In the genomic region with DNA sequence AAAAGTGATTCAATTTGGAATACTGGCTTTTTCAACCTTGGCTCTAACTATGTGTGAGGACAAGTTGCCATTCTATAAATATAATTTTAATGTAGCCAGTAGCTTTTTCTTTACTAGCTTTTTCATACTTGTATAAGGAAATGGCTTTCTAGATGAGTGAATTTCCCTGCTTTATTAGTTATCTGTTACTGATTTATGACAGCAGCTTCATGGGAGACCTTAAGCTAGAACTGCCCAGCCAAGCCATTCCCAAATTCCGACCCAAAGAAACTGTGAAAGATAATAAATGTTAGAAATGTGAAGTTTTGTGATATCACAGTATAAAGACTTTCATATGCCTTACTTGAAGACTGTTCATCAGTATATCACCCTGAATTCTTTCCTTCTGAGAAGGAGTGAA, we compare ENCODE assay signal across 21 cellular contexts.
"Had no signal": no experiment of that assay in that cellular context is flagged by ENCODE, and none has a peak within 500 bp of the region (broad histone marks: within the 10 kb centered on the region; RNA-seq: fewer than 3 reads in every experiment).

No MANE protein-coding gene starts in this region.

- H3K4me3 ChIP-seq: cardiac muscle cell, neural progenitor cell, sigmoid colon, smooth muscle cell, testis, vagina had no signal

- H3K27ac Mint-ChIP-seq: activated B cell treated with CpG ODN at 0.5 μM for 24 hours; activated CD4-positive, alpha-beta memory T cell treated with anti-CD3 and anti-CD28 coated beads for 36 hours; activated naive CD8-positive, alpha-beta T cell treated with anti-CD3 and anti-CD28 coated beads, Interleukin-2, amount 50 U/mL, for 24 hours; neural progenitor cell; T-cell had no signal

- H3K27me3 ChIP-seq: cardiac muscle cell, foreskin keratinocyte, neural progenitor cell, sigmoid colon, testis, vagina had no signal

- H3K27me3 Mint-ChIP-seq: activated B cell treated with CpG ODN at 0.5 μM for 24 hours; activated CD4-positive, alpha-beta memory T cell treated with anti-CD3 and anti-CD28 coated beads for 36 hours; activated naive CD8-positive, alpha-beta T cell treated with anti-CD3 and anti-CD28 coated beads, Interleukin-2, amount 50 U/mL, for 24 hours; naive thymus-derived CD4-positive, alpha-beta T cell; T-cell had no signal

- H3K4me3 Mint-ChIP-seq: activated B cell treated with CpG ODN at 0.5 μM for 24 hours; activated CD4-positive, alpha-beta memory T cell treated with anti-CD3 and anti-CD28 coated beads for 36 hours; activated naive CD8-positive, alpha-beta T cell treated with anti-CD3 and anti-CD28 coated beads, Interleukin-2, amount 50 U/mL, for 24 hours; naive thymus-derived CD4-positive, alpha-beta T cell; neural progenitor cell; T-cell had no signal

- H3K36me3 ChIP-seq: cardiac muscle cell, neural progenitor cell, sigmoid colon, vagina had no signal

- DNase-seq: activated B cell treated with CpG ODN at 0.5 μM for 24 hours; activated CD4-positive, alpha-beta memory T cell treated with anti-CD3 and anti-CD28 coated beads for 36 hours; activated CD4-positive, alpha-beta T cell treated with anti-CD3 and anti-CD28 coated beads for 4 hours; activated gamma-delta T cell; activated naive CD4-positive, alpha-beta T cell treated with anti-CD3 and anti-CD28 coated beads, Interleukin-2, amount 50 U/mL, for 16 hours; activated naive CD8-positive, alpha-beta T cell treated with anti-CD3 and anti-CD28 coated beads, Interleukin-2, amount 50 U/mL, for 24 hours; foreskin keratinocyte; left cardiac atrium; naive thymus-derived CD4-positive, alpha-beta T cell; retina; sigmoid colon; stimulated activated CD4-positive, alpha-beta T cell treated with anti-CD3 and anti-CD28 coated beads, Interleukin-15, amount 100 ng/mL, for 24 hours; stimulated activated naive CD4-positive, alpha-beta T cell; T-cell; T-helper 9 cell; testis; trophoblast cell had no signal

- ATAC-seq: activated naive CD8-positive, alpha-beta T cell treated with anti-CD3 and anti-CD28 coated beads, Interleukin-2, amount 50 U/mL, for 24 hours; foreskin keratinocyte; left cardiac atrium; naive thymus-derived CD4-positive, alpha-beta T cell; T-cell had no signal

- H3K9me3 ChIP-seq: sigmoid colon, testis, vagina had no signal

- H3K36me3 Mint-ChIP-seq: neural progenitor cell had no signal

- H3K27ac ChIP-seq: cardiac muscle cell, foreskin keratinocyte, neural progenitor cell, sigmoid colon, testis, vagina had no signal

- H3K4me1 ChIP-seq: foreskin keratinocyte, sigmoid colon, testis had no signal

- H3K9me3 Mint-ChIP-seq: activated B cell treated with CpG ODN at 0.5 μM for 24 hours; activated CD4-positive, alpha-beta memory T cell treated with anti-CD3 and anti-CD28 coated beads for 36 hours; activated naive CD8-positive, alpha-beta T cell treated with anti-CD3 and anti-CD28 coated beads, Interleukin-2, amount 50 U/mL, for 24 hours; neural progenitor cell; T-cell had no signal
